ENCODE assay signal across 7 cellular contexts in the genomic region with DNA sequence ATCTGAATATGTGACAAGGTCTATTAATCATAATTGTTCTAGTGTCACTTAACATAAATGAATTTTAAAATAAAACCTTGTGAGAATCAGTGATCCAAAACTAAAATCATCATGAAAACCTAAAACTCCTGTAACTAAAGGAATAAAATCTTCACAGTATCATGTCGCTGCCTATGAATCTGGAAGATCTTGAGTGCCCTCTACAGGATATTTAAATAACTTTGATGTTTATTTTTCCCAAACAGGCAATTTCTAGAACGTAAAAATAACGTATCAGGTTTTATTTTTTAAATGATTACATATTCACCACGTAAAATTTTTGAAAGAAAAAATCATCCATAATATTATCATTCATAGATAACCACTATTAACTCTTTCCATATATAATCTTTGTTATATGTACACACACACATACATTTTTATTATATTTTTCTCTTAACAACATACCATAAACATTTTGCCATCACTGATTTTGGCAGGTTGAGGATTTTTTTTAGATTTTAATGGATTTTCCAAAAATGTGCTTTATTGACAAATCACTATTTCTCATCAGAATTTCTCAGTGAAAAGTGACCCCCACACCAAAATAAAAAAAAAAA.
DNase-seq lines count a peak whose midpoint lies in the region; ATAC-seq and TF ChIP-seq lines count a peak whose summit lies in the region.

No MANE protein-coding gene starts in this region.

- H3K27ac ChIP-seq in SK-N-SH (ENCODE audit: low read depth in 2 of 2, low read length in 1 of 2) (no peak overlapping the region), upper lobe of left lung (no peak overlapping the region)

- POLR2A ChIA-PET in GM10248 (lab: Yijun Ruan, JAX) (no interaction called here), SK-N-SH (lab: Yijun Ruan, JAX) (no interaction called here)

- no peaks in the 10 kb centered on the region for H4K20me1 ChIP-seq in SK-N-SH (ENCODE audit: insufficient read depth)

- no peak overlapping the region for H3K9ac ChIP-seq in SK-N-SH

- peak; percentile 22 for DNase-seq in GM10248 (ENCODE audit: extremely low spot score)
- peak; percentile 43 for DNase-seq in SK-N-SH
- DNase-seq in foreskin melanocyte, result peak; percentile 12
- DNase-seq in upper lobe of left lung, result no peak

- H3K27me3 ChIP-seq in SK-N-SH (ENCODE audit: insufficient read depth), result no peaks in the 10 kb centered on the region
- no peaks in the 10 kb centered on the region for H3K27me3 ChIP-seq in upper lobe of left lung

- ATAC-seq in upper lobe of left lung (ENCODE audit: low FRiP score in 2 of 2), result no peak
- no peak for ATAC-seq in HG03025 (IDR thresholded peaks at IDR 0.05; ENCODE audit: low FRiP score, unreplicated experiment)
- no peak for ATAC-seq in HG02981 (IDR thresholded peaks at IDR 0.05; ENCODE audit: unreplicated experiment)

- H3K79me2 ChIP-seq in SK-N-SH (ENCODE audit: insufficient read depth), result no peaks in the 10 kb centered on the region

- CTCF ChIA-PET in GM10248 (lab: Yijun Ruan, JAX) (interaction anchor here (0.6 to 2.5 kb wide), 15 partner anchors 8 to 675 kb away, joined by 3 to 11 read pairs (median 4); no protein-coding TSS in a partner anchor), SK-N-SH (lab: Yijun Ruan, JAX) (interaction anchor here (0.6 to 3.0 kb wide), 26 partner anchors 9 to 1055 kb away, joined by 3 to 26 read pairs (median 3); no protein-coding TSS in a partner anchor)

- H2AFZ ChIP-seq in SK-N-SH (ENCODE audit: low read depth), result no peak overlapping the region

- H3K4me3 ChIP-seq in SK-N-SH (ENCODE audit: low read depth in 2 of 2, low read length in 1 of 2) (peak overlapping the region in 1 of 2 experiments; percentile 38; a peak in 1 of 4 replicates), upper lobe of left lung (no peak overlapping the region)

- H3K9me2 ChIP-seq in SK-N-SH, result no peaks in the 10 kb centered on the region

- 11% methylated on average over 4 of the region's 4 CpGs for WGBS in SK-N-SH (ENCODE audit: low lambda C conversion rate)
- 3 to 5% methylated on average over 4 of the region's 4 CpGs for WGBS in upper lobe of left lung, 2 donors

- no peak overlapping the region for H3K4me2 ChIP-seq in SK-N-SH

- H3K36me3 ChIP-seq in SK-N-SH (replicated peaks in 1 of 2; ENCODE audit: control insufficient read depth in 1 of 2, insufficient read depth in 2 of 2, low read length in 1 of 2), result no peaks in the 10 kb centered on the region
- H3K36me3 ChIP-seq in upper lobe of left lung, result no peaks in the 10 kb centered on the region

- TF ChIP-seq POLR2A in upper lobe of left lung (IDR thresholded peaks at IDR 0.05), result no peak

- TF ChIP-seq EP300 in Ishikawa (IDR thresholded peaks at IDR 0.05; ENCODE audit: borderline replicate concordance), result no peak
- TF ChIP-seq EP300 in SK-N-SH (IDR thresholded peaks at IDR 0.05; ENCODE audit: borderline replicate concordance in 1 of 2, low read depth in 1 of 2, low read length in 1 of 2), result no peak
- TF ChIP-seq EP300 in upper lobe of left lung (IDR thresholded peaks at IDR 0.05), result no peak

- H3K4me1 ChIP-seq in SK-N-SH (ENCODE audit: control insufficient read depth in 1 of 2, insufficient read depth in 2 of 2, low read depth in 1 of 2, low read length in 1 of 2), result peaks cover 0 to 8% of the 10 kb centered on the region in 2 experiments; a peak in 2 of 4 replicates
- no peaks in the 10 kb centered on the region for H3K4me1 ChIP-seq in upper lobe of left lung

- TF ChIP-seq RAD21 in Ishikawa (IDR thresholded peaks at IDR 0.05; ENCODE audit: low read depth) (peak; percentile 66), SK-N-SH (IDR thresholded peaks at IDR 0.05; ENCODE audit: low read length) (peak; percentile 85)

- H3F3A ChIP-seq in SK-N-SH (replicated peaks; ENCODE audit: insufficient read depth), result no peaks in the 10 kb centered on the region

- H3K9me3 ChIP-seq in SK-N-SH (no peaks in the 10 kb centered on the region), upper lobe of left lung (no peaks in the 10 kb centered on the region)

- peak; percentile 51 for TF ChIP-seq CTCF in GM10248 (IDR thresholded peaks at IDR 0.05; ENCODE audit: control extremely low read depth, extremely low read depth, low read depth, missing control alignments)
- TF ChIP-seq CTCF in SK-N-SH (IDR thresholded peaks at IDR 0.05), result peak; percentile 77
- TF ChIP-seq CTCF in upper lobe of left lung (IDR thresholded peaks at IDR 0.05), result peak in 4 of 6 experiments; percentile 15 to 28 (median 28)

TF ChIP-seq in Ishikawa, 13 proteins besides CTCF, POLR2A, EP300 and RAD21:
- TF ChIP-seq TCF12 (IDR thresholded peaks at IDR 0.05; ENCODE audit: low read depth), result no peak
- TF ChIP-seq TEAD4 (IDR thresholded peaks at IDR 0.05), result no peak
- no peak for TF ChIP-seq NFIC (IDR thresholded peaks at IDR 0.05)
- TF ChIP-seq EGR1 (IDR thresholded peaks at IDR 0.05), result no peak
- no peak for TF ChIP-seq TAF1 (IDR thresholded peaks at IDR 0.05; ENCODE audit: low read depth)
- TF ChIP-seq CEBPB (IDR thresholded peaks at IDR 0.05), result no peak
- TF ChIP-seq, protein P1, sequence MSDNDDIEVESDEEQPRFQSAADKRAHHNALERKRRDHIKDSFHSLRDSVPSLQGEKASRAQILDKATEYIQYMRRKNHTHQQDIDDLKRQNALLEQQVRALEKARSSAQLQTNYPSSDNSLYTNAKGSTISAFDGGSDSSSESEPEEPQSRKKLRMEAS (IDR thresholded peaks at IDR 0.05), result no peak
- TF ChIP-seq, protein P2, sequence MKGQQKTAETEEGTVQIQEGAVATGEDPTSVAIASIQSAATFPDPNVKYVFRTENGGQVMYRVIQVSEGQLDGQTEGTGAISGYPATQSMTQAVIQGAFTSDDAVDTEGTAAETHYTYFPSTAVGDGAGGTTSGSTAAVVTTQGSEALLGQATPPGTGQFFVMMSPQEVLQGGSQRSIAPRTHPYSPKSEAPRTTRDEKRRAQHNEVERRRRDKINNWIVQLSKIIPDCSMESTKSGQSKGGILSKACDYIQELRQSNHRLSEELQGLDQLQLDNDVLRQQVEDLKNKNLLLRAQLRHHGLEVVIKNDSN (IDR thresholded peaks at IDR 0.05), result no peak
- no peak for TF ChIP-seq YY1 (IDR thresholded peaks at IDR 0.05; ENCODE audit: low read depth)
- TF ChIP-seq CREB1 (IDR thresholded peaks at IDR 0.05; ENCODE audit: low read depth), result no peak

TF ChIP-seq in SK-N-SH, 30 proteins besides CTCF, POLR2A, EP300 and RAD21:
- peak; percentile 47 for TF ChIP-seq SMC3 (IDR thresholded peaks at IDR 0.05; ENCODE audit: low read depth, low read length)
- TF ChIP-seq SIN3A (IDR thresholded peaks at IDR 0.05; ENCODE audit: borderline replicate concordance, low read depth, low read length), result no peak
- no peak for TF ChIP-seq FOSL2 (IDR thresholded peaks at IDR 0.05; ENCODE audit: borderline replicate concordance, low read depth)

Comparison
In these comparisons a context has a peak if more than half of its experiments do, and no peak if none do; other contexts are left out.
1. DNase-seq: peak in GM10248 (single experiment), SK-N-SH (single experiment) and foreskin melanocyte (single experiment); none in upper lobe of left lung (0 of 2).
2. Peak in every context shown above with its lines, with median percentiles within 50 percentile points of each other: CTCF ChIP-seq.